2 cellular contexts compared by ENCODE assay signal in genomic region chr17:45672301-45672700, GRCh38.
TF ChIP-seq lines count a peak whose summit lies in the region.

No MANE protein-coding gene starts in this region.

TF ChIP-seq in Ishikawa, 13 proteins besides CTCF, POLR2A, EP300 and RAD21 (continued from another document):
- TF ChIP-seq ZBTB7A (IDR thresholded peaks at IDR 0.05; ENCODE audit: low read depth): no peak
TF ChIP-seq in Ishikawa: peak in this region for 1.

TF ChIP-seq in H1, 55 proteins besides CTCF, POLR2A, EP300 and RAD21 (continued from another document):
- TF ChIP-seq KDM4A (IDR thresholded peaks at IDR 0.05; ENCODE audit: low read depth, low read length, severe bottlenecking) (no peak), TAF1 (IDR thresholded peaks at IDR 0.05; ENCODE audit: low read depth, low read length) (no peak), KDM5A (IDR thresholded peaks at IDR 0.05; ENCODE audit: low read length) (no peak), E2F6 (IDR thresholded peaks at IDR 0.05) (peak; percentile 70)
